8 cellular contexts compared by ENCODE assay signal in genomic region chr19:676343-677105, GRCh38. TPM values are rescaled to one million over a fixed set of nuclear protein-coding genes. Genes with fewer than 3 reads are reported as not detected.
DNase-seq lines count a peak whose midpoint lies in the region; ATAC-seq, FAIRE-seq and TF ChIP-seq lines count a peak whose summit lies in the region.

Gene FSTL3, plus strand, starts transcription at chr19:676392. Its CDS starts 32 bp downstream, at chr19:676424.

- no peak for FAIRE-seq in D721Med (lab: Jason Lieb, UNC)

- H3K27ac ChIP-seq in breast epithelium (peak within 1 kb of the TSS; percentile 76 to 93), right lobe of liver (peak within 1 kb of the TSS; percentile 31 to 75 (median 53)), thyroid gland (peak within 1 kb of the TSS in 2 of 3 donors; percentile 67 to 80)

- H3K4me1 Mint-ChIP-seq in HFFc6 (ENCODE audit: low read depth), result peaks cover 24% of the 10 kb centered on the region

- H3K9me3 ChIP-seq in breast epithelium, result no peaks in the 10 kb centered on the region
- H3K9me3 ChIP-seq in right lobe of liver, result no peaks in the 10 kb centered on the region
- no peaks in the 10 kb centered on the region for H3K9me3 ChIP-seq in thyroid gland

- H3K27me3 ChIP-seq in breast epithelium (no peaks in the 10 kb centered on the region), right lobe of liver (no peaks in the 10 kb centered on the region), thyroid gland (no peaks in the 10 kb centered on the region)

- peak within 1 kb of the TSS; percentile 51 for H3K27ac Mint-ChIP-seq in HFFc6

- peak within 1 kb of the TSS; percentile 80 for H3K4me3 Mint-ChIP-seq in HFFc6

- no peaks in the 10 kb centered on the region for H3K9me3 Mint-ChIP-seq in HFFc6

- WGBS in right lobe of liver (ENCODE audit: insufficient coverage, low coverage, low lambda C conversion rate, missing lambda C conversion rate), result 23% methylated on average over 8 of the region's 63 CpGs
- 9 to 18% methylated on average over 2 to 6 of the region's 63 CpGs for WGBS in thyroid gland, 2 donors

- DNase-seq in HFFc6 (no peak), breast epithelium (ENCODE audit: low spot score in 2 of 2) (no peak), right lobe of liver (peak in 1 of 3 donors; percentile 25), thyroid gland (no peak), D721Med (ENCODE audit: insufficient read length, low spot score) (no peak), HuH-7 (ENCODE audit: low spot score) (no peak)

- H3K4me3 ChIP-seq in breast epithelium, result peak within 1 kb of the TSS; percentile 56 to 81 (median 63)
- H3K4me3 ChIP-seq in right lobe of liver, result peak within 1 kb of the TSS; percentile 23 to 32 (median 27)
- peak within 1 kb of the TSS in 1 of 3 donors; percentile 41 for H3K4me3 ChIP-seq in thyroid gland (replicated peaks in 1 of 3)

- ATAC-seq in right lobe of liver, result no peak
- no peak for ATAC-seq in HG02870 (IDR thresholded peaks at IDR 0.05; ENCODE audit: unreplicated experiment)
- no peak for ATAC-seq in HG02970 (IDR thresholded peaks at IDR 0.05; ENCODE audit: low FRiP score, unreplicated experiment)

- H3K4me1 ChIP-seq in breast epithelium, result peaks cover 9 to 15% of the 10 kb centered on the region in 2 donors
- H3K4me1 ChIP-seq in right lobe of liver, result peaks cover 0 to 15% (median 0%) of the 10 kb centered on the region in 4 donors
- peaks cover 17 to 38% of the 10 kb centered on the region in 2 donors for H3K4me1 ChIP-seq in thyroid gland

- H3K36me3 ChIP-seq in breast epithelium (no peaks in the 10 kb centered on the region), right lobe of liver (no peaks in the 10 kb centered on the region), thyroid gland (no peaks in the 10 kb centered on the region)

- TF ChIP-seq POLR2A in breast epithelium (IDR thresholded peaks at IDR 0.05), result no peak
- peak; percentile 15 for TF ChIP-seq POLR2A in right lobe of liver (IDR thresholded peaks at IDR 0.05)
- peak in 1 of 2 donors; percentile 3 for TF ChIP-seq POLR2A in thyroid gland (IDR thresholded peaks at IDR 0.05)

- TF ChIP-seq CTCF in HFFc6 (IDR thresholded peaks at IDR 0.05), result no peak
- no peak for TF ChIP-seq CTCF in breast epithelium (IDR thresholded peaks at IDR 0.05)
- TF ChIP-seq CTCF in right lobe of liver (IDR thresholded peaks at IDR 0.05), result no peak
- TF ChIP-seq CTCF in thyroid gland (IDR thresholded peaks at IDR 0.05), result no peak
- no peak for TF ChIP-seq CTCF in D721Med (IDR thresholded peaks at IDR 0.05; ENCODE audit: insufficient read depth, missing control alignments)

- H3K36me3 Mint-ChIP-seq in HFFc6 (ENCODE audit: low read depth), result no peaks in the 10 kb centered on the region

- H3K27me3 Mint-ChIP-seq in HFFc6 (ENCODE audit: insufficient read depth), result peaks cover 5% of the 10 kb centered on the region

- intact Hi-C loops in breast epithelium (cut with DNase I; ENCODE audit: low total_unique reads), result no loop called here
- intact Hi-C loops in right lobe of liver (cut with DNase I), result no loop called here
- intact Hi-C loops in thyroid gland (cut with DNase I), result no loop called here

RNA-seq across cellular contexts. Expression of gene FSTL3, which starts in this region (rescaled TPM):
- 100 to 1,000 TPM in 3 of 6 experiments, 10 to 100 TPM in 3; 97.1 to 123 (median 101) TPM for total RNA-seq in HFFc6 (2021; fragmentation: NEBNext Ultra II Directional; extraction: Animal tissue kit (Norgen Biotek cat#: 25700))
- total RNA-seq in breast epithelium (100 to 1,000 TPM in 2 of 3 donors, 10 to 100 TPM in 1; 37.8 to 198 (median 111) TPM), right lobe of liver (10 to 100 TPM in 3 of 6 experiments, 1 to 10 TPM in 3; 4.2 to 18.7 (median 10.4) TPM), thyroid gland (10 to 100 TPM; 16.2 to 73.4 (median 62.9) TPM)
